ENCODE assay signal across 9 cellular contexts in genomic region chr1:1775364-1776226, GRCh38. TPM values are rescaled to one million over a fixed set of nuclear protein-coding genes. Genes with fewer than 3 reads are reported as not detected.
DNase-seq lines count a peak whose midpoint lies in the region; ATAC-seq, FAIRE-seq and TF ChIP-seq lines count a peak whose summit lies in the region.
"Had no signal": no experiment of that assay in that cellular context is flagged by ENCODE, and none has a peak within 500 bp of the region (broad histone marks: within the 10 kb centered on the region; RNA-seq: fewer than 3 reads in every experiment).

No MANE protein-coding gene starts in this region.

- H3K9me3 ChIP-seq in BLaER1 (peaks cover 25% of the 10 kb centered on the region), SU-DHL-6 (ENCODE audit: insufficient read depth, low read length) (no peaks in the 10 kb centered on the region), HepG2 (ENCODE audit: low read length) (peaks cover 11% of the 10 kb centered on the region), A673 (ENCODE audit: low read depth, low read length, poor library complexity, severe bottlenecking) (peaks cover 13% of the 10 kb centered on the region)

- TF ChIP-seq RAD21 in HepG2 (CRISPR knock-in tag; IDR thresholded peaks at IDR 0.05): no peak

- peak overlapping the region; percentile 100; the same call in 1 of the 2 replicates for H3K4me3 ChIP-seq in BLaER1
- H3K4me3 ChIP-seq in SU-DHL-6 (ENCODE audit: insufficient read depth, low read length, poor library complexity, severe bottlenecking): peak overlapping the region; percentile 41
- 0 out of 6 replicates have a peak overlapping the region, but pooled peaks of 1 of the 3 experiments have one; percentile 23 for H3K4me3 ChIP-seq in HepG2 (replicated peaks in 1 of 3; ENCODE audit: insufficient read depth in 1 of 3, low read depth in 2 of 3, low read length in 3 of 3)
- no peak overlapping the region for H3K4me3 ChIP-seq in A673 (ENCODE audit: low read depth, low read length, poor library complexity, severe bottlenecking)

- H4K20me1 ChIP-seq in BLaER1 (peaks cover 60% of the 10 kb centered on the region), SU-DHL-6 (ENCODE audit: low read depth, low read length) (peaks cover 9% of the 10 kb centered on the region; the same call in 1 of the 2 replicates), HepG2 (ENCODE audit: insufficient read depth, low read length) (peaks cover 7% of the 10 kb centered on the region)

- peak; percentile 90 for FAIRE-seq in GM19239 (lab: Jason Lieb, UNC)
- no peak for FAIRE-seq in HepG2 (lab: Jason Lieb, UNC)

- H3K79me2 ChIP-seq in SU-DHL-6 (ENCODE audit: insufficient read depth, low read length) (peaks cover 76% of the 10 kb centered on the region), HepG2 (ENCODE audit: insufficient read depth, low read length) (peaks cover 63% of the 10 kb centered on the region)

- TF ChIP-seq CTCF in SU-DHL-6 (IDR thresholded peaks at IDR 0.05; ENCODE audit: insufficient read depth, low read length, poor library complexity, severe bottlenecking): peak; percentile 14
- TF ChIP-seq CTCF in HepG2 (CRISPR knock-in tag; IDR thresholded peaks at IDR 0.05): peak; percentile 34
- no peak for TF ChIP-seq CTCF in A673 (conservative IDR thresholded peaks at IDR 0.05; ENCODE audit: low read depth, low read length)

- H3K27me3 ChIP-seq in BLaER1: no peaks in the 10 kb centered on the region
- no peaks in the 10 kb centered on the region for H3K27me3 ChIP-seq in SU-DHL-6 (ENCODE audit: low read length)
- no peaks in the 10 kb centered on the region for H3K27me3 ChIP-seq in HepG2 (ENCODE audit: control insufficient read depth in 1 of 2, insufficient read depth in 2 of 2, low read length in 2 of 2)
- H3K27me3 ChIP-seq in A673 (replicated peaks; ENCODE audit: insufficient read depth, low read depth, low read length, poor library complexity): no peaks in the 10 kb centered on the region

- CTCF ChIA-PET in HepG2 (lab: Yijun Ruan, JAX; ENCODE audit: low intra/inter-chr PET ratio, low total read pairs) (no interaction called here), A673 (lab: Charles Lee) (no interaction called here)

- H3K27ac ChIP-seq in BLaER1: peak overlapping the region; percentile 36
- H3K27ac ChIP-seq in SU-DHL-6 (ENCODE audit: low read depth, low read length): peak overlapping the region; percentile 100
- H3K27ac ChIP-seq in HepG2 (ENCODE audit: extremely low read length, insufficient read depth, low read length): no peak overlapping the region
- H3K27ac ChIP-seq in A673 (ENCODE audit: low read depth, low read length, poor library complexity, severe bottlenecking): no peak overlapping the region

- DNase-seq in GM19239 (ENCODE audit: insufficient read length, low spot score) (no peak), HepG2 (ENCODE audit: low spot score) (no peak), A673 (ENCODE audit: low spot score) (no peak), EL (no peak)
- DNase-seq: aorta had no signal

- no peak for TF ChIP-seq EP300 in HepG2 (IDR thresholded peaks at IDR 0.05; ENCODE audit: low read depth in 2 of 2, low read length in 2 of 2)
- TF ChIP-seq EP300 in HepG2 (CRISPR knock-in tag; IDR thresholded peaks at IDR 0.05; ENCODE audit: borderline replicate concordance): no peak

- peaks cover 47% of the 10 kb centered on the region for H3K4me1 ChIP-seq in BLaER1
- H3K4me1 ChIP-seq in HepG2 (ENCODE audit: insufficient read depth, low read length): peaks cover 46% of the 10 kb centered on the region
- H3K4me1 ChIP-seq in A673 (ENCODE audit: insufficient read depth, low read length, poor library complexity, severe bottlenecking): peaks cover 25% of the 10 kb centered on the region

- in situ Hi-C loops in HepG2 (cut with HindIII; ENCODE audit: extremely low pct_ligation_motif_present, low pct_unique_long_range_greater_than_20kb): no loop called here

- peak overlapping the region; percentile 39 for H3K9ac ChIP-seq in BLaER1
- H3K9ac ChIP-seq in SU-DHL-6 (ENCODE audit: low read length): peak overlapping the region; percentile 95
- H3K9ac ChIP-seq in HepG2 (ENCODE audit: insufficient read depth, low read depth, low read length): peak overlapping the region; percentile 17; the same call in 1 of the 2 replicates

- H3F3A ChIP-seq in SU-DHL-6 (ENCODE audit: insufficient read depth): peaks cover 36% of the 10 kb centered on the region

- H2AFZ ChIP-seq in SU-DHL-6 (ENCODE audit: low read depth, low read length, severe bottlenecking): no peak overlapping the region
- H2AFZ ChIP-seq in HepG2 (ENCODE audit: low read length): no peak overlapping the region

- WGBS in HepG2 (ENCODE audit: low lambda C conversion rate): 66% methylated on average over 11 of the region's 11 CpGs

- no peak for TF ChIP-seq POLR2A in HepG2 (IDR thresholded peaks at IDR 0.05; ENCODE audit: insufficient read depth in 1 of 2, low read depth in 2 of 2, low read length in 2 of 2)

- no peaks in the 10 kb centered on the region for H3K9me2 ChIP-seq in SU-DHL-6 (replicated peaks; ENCODE audit: insufficient read depth, low read length)

- H3K36me3 ChIP-seq in BLaER1: peaks cover 41% of the 10 kb centered on the region
- H3K36me3 ChIP-seq in SU-DHL-6 (ENCODE audit: low read length): peaks cover 7% of the 10 kb centered on the region; the same call in 1 of the 2 replicates
- H3K36me3 ChIP-seq in HepG2 (replicated peaks in 1 of 2; ENCODE audit: control insufficient read depth in 1 of 2, insufficient read depth in 2 of 2, low read length in 2 of 2): peaks cover 0 to 16% of the 10 kb centered on the region in 2 experiments; a peak in 4 of 5 replicates
- peaks cover 19% of the 10 kb centered on the region for H3K36me3 ChIP-seq in A673 (ENCODE audit: insufficient read depth, low read length, poor library complexity, severe bottlenecking)

- ATAC-seq in HepG2 (no peak), esophagus mucosa (no peak), HG03045 (IDR thresholded peaks at IDR 0.05; ENCODE audit: unreplicated experiment) (no peak)

- H3K4me2 ChIP-seq in BLaER1 (peak overlapping the region; percentile 97), SU-DHL-6 (ENCODE audit: low read depth, low read length, poor library complexity, severe bottlenecking) (peak overlapping the region; percentile 90), HepG2 (ENCODE audit: low read depth, low read length) (peak overlapping the region; percentile 54)

- no TSS peak for BruUV-seq in HepG2 (replicated peaks; lab: Mats Ljungman, UMichigan)
- no TSS peak for BruUV-seq in A673 (replicated peaks; lab: Mats Ljungman, UMichigan)

- POLR2A ChIA-PET in HepG2 (lab: Yijun Ruan, JAX): interaction anchor here (0.7 kb wide), 1 partner anchor 9 kb away, joined by 4 read pairs; no protein-coding TSS in a partner anchor
- POLR2A ChIA-PET in A673 (lab: Charles Lee; ENCODE audit: low non-redundant PET): no interaction called here

- intact Hi-C loops in HepG2 (cut with micrococcal nuclease; ENCODE audit: unreplicated experiment) (loop anchor here (5.0 kb wide), 1 partner anchor 132 kb away; no protein-coding TSS in a partner anchor), A673 (cut with micrococcal nuclease; ENCODE audit: unreplicated experiment) (loop anchor here (5.0 kb wide), 1 partner anchor 132 kb away; no protein-coding TSS in a partner anchor)

RNA-seq across cellular contexts. Expression of gene NADK, which starts 2.7 kb away (rescaled TPM):
- 47.6 and 60.1 TPM in 2 replicates for total RNA-seq in HepG2 (2016; rRNA removed; fragmentation: Illumina TruSeq; extraction: Trizol)
- 29.8 and 30.8 TPM in 2 replicates for total RNA-seq in HepG2 (2016; cell fraction: cytosol; rRNA removed; fragmentation: Illumina TruSeq; extraction: Trizol; ENCODE audit: low read depth)
- 38.7 and 62.4 TPM in 2 replicates for total RNA-seq in HepG2 (2016; cell fraction: insoluble cytoplasmic fraction; rRNA removed; fragmentation: Illumina TruSeq; extraction: Trizol)
- 61.8 and 69.8 TPM in 2 replicates for total RNA-seq in HepG2 (2016; cell fraction: membrane; rRNA removed; fragmentation: Illumina TruSeq; extraction: Trizol)
- 56.0 and 58.2 TPM in 2 replicates for total RNA-seq in HepG2 (2016; cell fraction: nucleus; rRNA removed; fragmentation: Illumina TruSeq; extraction: Trizol)
- 56.6 and 74.9 TPM in 2 replicates for polyA plus RNA-seq in HepG2 (2011; rRNA removed)
- 44.7 and 49.3 TPM in 2 replicates for polyA plus RNA-seq in HepG2 (2011; cell fraction: cytosol; rRNA removed)
- 195 and 220 TPM in 2 replicates for polyA plus RNA-seq in HepG2 (2011; cell fraction: nucleus; rRNA removed)
- polyA plus RNA-seq in HepG2 (2012): 34.7 and 51.8 TPM in 2 replicates
- 30.4 and 32.6 TPM in 2 replicates for polyA plus RNA-seq in HepG2 (2016; cell fraction: cytosol; fragmentation: Illumina TruSeq; extraction: Trizol; ENCODE audit: low read depth)
- polyA plus RNA-seq in HepG2 (2016; cell fraction: insoluble cytoplasmic fraction; fragmentation: Illumina TruSeq; extraction: Trizol; ENCODE audit: low read depth): 44.6 and 56.1 TPM in 2 replicates
- polyA plus RNA-seq in HepG2 (2016; cell fraction: membrane; fragmentation: Illumina TruSeq; extraction: Trizol; ENCODE audit: low read depth): 62.4 and 63.0 TPM in 2 replicates
- 149 and 161 TPM in 2 replicates for polyA plus RNA-seq in HepG2 (2016; cell fraction: nucleus; fragmentation: Illumina TruSeq; extraction: Trizol; ENCODE audit: insufficient read depth, low read depth)
- 59.5 and 61.8 TPM in 2 replicates for polyA minus RNA-seq in HepG2 (2011; rRNA and poly(A)+ RNA removed; ENCODE audit: low replicate concordance)
- 27.9 and 28.0 TPM in 2 replicates for polyA minus RNA-seq in HepG2 (2011; cell fraction: cytosol; rRNA and poly(A)+ RNA removed)
- polyA minus RNA-seq in HepG2 (2011; cell fraction: nucleus; rRNA and poly(A)+ RNA removed): 37.6 and 42.4 TPM in 2 replicates
- 31.8 TPM for total RNA-seq in esophagus mucosa
- 81.3 and 86.2 TPM in 2 replicates for total RNA-seq in A673 (2021)

RNA-seq across cellular contexts. Expression of gene CDK11A, which starts 51.4 kb away (rescaled TPM):
- 4.7 and 17.9 TPM in 2 replicates for total RNA-seq in HepG2 (2016; rRNA removed; fragmentation: Illumina TruSeq; extraction: Trizol)
- 26.1 and 31.2 TPM in 2 replicates for total RNA-seq in HepG2 (2016; cell fraction: cytosol; rRNA removed; fragmentation: Illumina TruSeq; extraction: Trizol; ENCODE audit: low read depth)
- 4.9 and 21.2 TPM in 2 replicates for total RNA-seq in HepG2 (2016; cell fraction: insoluble cytoplasmic fraction; rRNA removed; fragmentation: Illumina TruSeq; extraction: Trizol)
- 6.7 TPM in 2 replicates for total RNA-seq in HepG2 (2016; cell fraction: membrane; rRNA removed; fragmentation: Illumina TruSeq; extraction: Trizol)
- 29.5 and 30.0 TPM in 2 replicates for total RNA-seq in HepG2 (2016; cell fraction: nucleus; rRNA removed; fragmentation: Illumina TruSeq; extraction: Trizol)
- polyA plus RNA-seq in HepG2 (2011; rRNA removed): 11.2 and 14.2 TPM in 2 replicates
- 2.1 and 5.1 TPM in 2 replicates for polyA plus RNA-seq in HepG2 (2011; cell fraction: cytosol; rRNA removed)
- 158 and 182 TPM in 2 replicates for polyA plus RNA-seq in HepG2 (2011; cell fraction: nucleus; rRNA removed)
- 22.5 and 32.0 TPM in 2 replicates for polyA plus RNA-seq in HepG2 (2012)
- 3.1 and 4.1 TPM in 2 replicates for polyA plus RNA-seq in HepG2 (2016; cell fraction: cytosol; fragmentation: Illumina TruSeq; extraction: Trizol; ENCODE audit: low read depth)
- 7.1 and 9.9 TPM in 2 replicates for polyA plus RNA-seq in HepG2 (2016; cell fraction: insoluble cytoplasmic fraction; fragmentation: Illumina TruSeq; extraction: Trizol; ENCODE audit: low read depth)
- polyA plus RNA-seq in HepG2 (2016; cell fraction: membrane; fragmentation: Illumina TruSeq; extraction: Trizol; ENCODE audit: low read depth): 3.9 and 4.2 TPM in 2 replicates
- polyA plus RNA-seq in HepG2 (2016; cell fraction: nucleus; fragmentation: Illumina TruSeq; extraction: Trizol; ENCODE audit: insufficient read depth, low read depth): 134 and 148 TPM in 2 replicates
- polyA minus RNA-seq in HepG2 (2011; rRNA and poly(A)+ RNA removed; ENCODE audit: low replicate concordance): 8.3 and 9.0 TPM in 2 replicates
- 64.2 and 65.9 TPM in 2 replicates for polyA minus RNA-seq in HepG2 (2011; cell fraction: cytosol; rRNA and poly(A)+ RNA removed)
- polyA minus RNA-seq in HepG2 (2011; cell fraction: nucleus; rRNA and poly(A)+ RNA removed): 24.2 and 24.7 TPM in 2 replicates
- 15.7 TPM for total RNA-seq in esophagus mucosa
- total RNA-seq in A673 (2021): 56.1 and 58.9 TPM in 2 replicates

Comparison
In these comparisons a context has a peak if more than half of its experiments do, and no peak if none do; other contexts are left out.
1. H3K27ac ChIP-seq: peak in BLaER1 (single experiment) and SU-DHL-6 (single experiment); none in HepG2 (single experiment) and A673 (single experiment).
2. H3K9ac ChIP-seq: peak in every context shown above with its lines; median percentile 95 in SU-DHL-6; 39 in BLaER1; 17 in HepG2.
3. Peak in every context shown above with its lines, with median percentiles within 50 percentile points of each other: H3K4me2 ChIP-seq.